In genomic region chr1:116740296-116740695, GRCh38 we compare ENCODE assay signal across 27 cellular contexts. TPM values are rescaled to one million over a fixed set of nuclear protein-coding genes. Genes with fewer than 3 reads are reported as not detected.
DNase-seq lines count a peak whose midpoint lies in the region; ATAC-seq, FAIRE-seq and TF ChIP-seq lines count a peak whose summit lies in the region.
"Had no signal": no experiment of that assay in that cellular context is flagged by ENCODE, and none has a peak within 500 bp of the region (broad histone marks: within the 10 kb centered on the region; RNA-seq: fewer than 3 reads in every experiment).

No MANE protein-coding gene starts in this region.

- H3K36me3 ChIP-seq in CD8-positive, alpha-beta T cell (ENCODE audit: insufficient read depth, low read length), result no peaks in the 10 kb centered on the region
- H3K36me3 ChIP-seq: brain microvascular endothelial cell, heart right ventricle, SJCRH30, spleen had no signal

- peak overlapping the region; percentile 98 for H3K27ac Mint-ChIP-seq in activated CD4-positive, alpha-beta T cell treated with anti-CD3 and anti-CD28 coated beads for 36 hours
- H3K27ac Mint-ChIP-seq in CD8-positive, alpha-beta T cell, result peak overlapping the region; percentile 96
- peak overlapping the region; percentile 100 for H3K27ac Mint-ChIP-seq in activated T-helper 2 cell treated with anti-CD3 and anti-CD28 coated beads, Interferon-gamma antibody, Interleukin-2, Interleukin-4, amounts not matched to agents 10 μg/mL and 5 μg/mL and 100 μg/mL, durations not matched to agents 14 hours and 24 hours and 36 hours
- H3K27ac Mint-ChIP-seq in naive thymus-derived CD8-positive, alpha-beta T cell, result peak overlapping the region; percentile 22 to 98 (median 90)

- no peak for DNase-seq in activated CD4-positive, alpha-beta T cell treated with anti-CD3 and anti-CD28 coated beads for 36 hours
- DNase-seq in activated CD4-positive, alpha-beta T cell treated with anti-CD3 and anti-CD28 coated beads for 1 hour, result no peak
- no peak for DNase-seq in CD8-positive, alpha-beta T cell
- DNase-seq in activated T-helper 2 cell treated with anti-CD3 and anti-CD28 coated beads, Interferon-gamma antibody, Interleukin-2, Interleukin-4, amounts not matched to agents 10 μg/mL and 5 μg/mL and 100 μg/mL, durations not matched to agents 14 hours and 24 hours and 36 hours (ENCODE audit: low spot score), result no peak
- no peak for DNase-seq in naive thymus-derived CD8-positive, alpha-beta T cell
- DNase-seq in HTR-8/SVneo (ENCODE audit: insufficient read length, low spot score) (no peak), right cardiac atrium (no peak), GM03348 (ENCODE audit: low spot score) (no peak)
- DNase-seq: brain microvascular endothelial cell; DMS153; GOT3; heart right ventricle; NCI-H1417; NCI-H510A treated with DMSO at 0.1 percent for 48 hours; NK-92 treated with Interleukin-12 subunit alpha and Interleukin-12 subunit beta, amount 100 ng/mL, for 24 hours; occipital lobe; retina; SJCRH30; spleen; stimulated activated CD4-positive, alpha-beta T cell treated with anti-CD3 and anti-CD28 coated beads, Interleukin-4, amount 100 ng/mL, for 24 hours; substantia nigra had no signal

- H3K4me1 Mint-ChIP-seq in activated CD4-positive, alpha-beta T cell treated with anti-CD3 and anti-CD28 coated beads for 36 hours, result peaks cover 56% of the 10 kb centered on the region
- peaks cover 44% of the 10 kb centered on the region for H3K4me1 Mint-ChIP-seq in CD8-positive, alpha-beta T cell (ENCODE audit: low read depth)
- H3K4me1 Mint-ChIP-seq in activated T-helper 2 cell treated with anti-CD3 and anti-CD28 coated beads, Interferon-gamma antibody, Interleukin-2, Interleukin-4, amounts not matched to agents 10 μg/mL and 5 μg/mL and 100 μg/mL, durations not matched to agents 14 hours and 24 hours and 36 hours (ENCODE audit: low read depth), result peaks cover 56% of the 10 kb centered on the region
- H3K4me1 Mint-ChIP-seq in naive thymus-derived CD8-positive, alpha-beta T cell, result peaks cover 30 to 48% (median 45%) of the 10 kb centered on the region in 4 donors

- peak overlapping the region; percentile 71 for H3K4me3 Mint-ChIP-seq in activated CD4-positive, alpha-beta T cell treated with anti-CD3 and anti-CD28 coated beads for 36 hours
- no peak overlapping the region for H3K4me3 Mint-ChIP-seq in CD8-positive, alpha-beta T cell
- peak overlapping the region; percentile 27 for H3K4me3 Mint-ChIP-seq in activated T-helper 2 cell treated with anti-CD3 and anti-CD28 coated beads, Interferon-gamma antibody, Interleukin-2, Interleukin-4, amounts not matched to agents 10 μg/mL and 5 μg/mL and 100 μg/mL, durations not matched to agents 14 hours and 24 hours and 36 hours (ENCODE audit: low read depth)
- peak overlapping the region in 9 of 10 donors; percentile 8 to 60 (median 18) for H3K4me3 Mint-ChIP-seq in naive thymus-derived CD8-positive, alpha-beta T cell

- 87% methylated on average over 6 of the region's 6 CpGs for WGBS in right cardiac atrium

- CTCF ChIA-PET in activated CD4-positive, alpha-beta T cell treated with anti-CD3 and anti-CD28 coated beads for 36 hours (lab: Charles Lee), result interaction anchor here (1.0 to 8.0 kb wide), 5 partner anchors 9 to 86 kb away, joined by 3 to 213 read pairs (median 27); partner anchors contain the start of gene CD2
- CTCF ChIA-PET in CD8-positive, alpha-beta T cell (lab: Charles Lee), result interaction anchor here (1.5 to 13.8 kb wide), 6 partner anchors 8 to 320 kb away, joined by 6 to 203 read pairs (median 49); partner anchors contain the start of gene TTF2

- no peaks in the 10 kb centered on the region for H3K27me3 ChIP-seq in CD8-positive, alpha-beta T cell (ENCODE audit: insufficient read depth, low read length)
- no peaks in the 10 kb centered on the region for H3K27me3 ChIP-seq in right cardiac atrium (ENCODE audit: control insufficient read depth, insufficient read depth)
- H3K27me3 ChIP-seq: brain microvascular endothelial cell, heart right ventricle, SJCRH30, spleen had no signal

- intact Hi-C loops in activated CD4-positive, alpha-beta T cell treated with anti-CD3 and anti-CD28 coated beads for 36 hours (cut with DNase I, micrococcal nuclease), result no loop called here
- intact Hi-C loops in CD8-positive, alpha-beta T cell (cut with DNase I, micrococcal nuclease), result no loop called here
- intact Hi-C loops in activated T-helper 2 cell treated with anti-CD3 and anti-CD28 coated beads, Interferon-gamma antibody, Interleukin-2, Interleukin-4, amounts not matched to agents 10 μg/mL and 5 μg/mL and 100 μg/mL, durations not matched to agents 14 hours and 24 hours and 36 hours (cut with micrococcal nuclease), result no loop called here
- intact Hi-C loops in right cardiac atrium (cut with DNase I), result loop anchor here in 1 of 4 donors (5.0 kb wide), 1 partner anchor 317 kb away; no protein-coding TSS in a partner anchor

- TF ChIP-seq CTCF in CD8-positive, alpha-beta T cell (IDR thresholded peaks at IDR 0.05), result no peak

- no peak for ATAC-seq in activated CD4-positive, alpha-beta T cell treated with anti-CD3 and anti-CD28 coated beads for 36 hours
- no peak for ATAC-seq in CD8-positive, alpha-beta T cell
- ATAC-seq in naive thymus-derived CD8-positive, alpha-beta T cell, result no peak
- ATAC-seq in right cardiac atrium, result no peak
- ATAC-seq: Panc1 had no signal

- H3K36me3 Mint-ChIP-seq in activated CD4-positive, alpha-beta T cell treated with anti-CD3 and anti-CD28 coated beads for 36 hours (ENCODE audit: low read depth), result peaks cover 32% of the 10 kb centered on the region
- peaks cover 22% of the 10 kb centered on the region for H3K36me3 Mint-ChIP-seq in CD8-positive, alpha-beta T cell
- H3K36me3 Mint-ChIP-seq in activated T-helper 2 cell treated with anti-CD3 and anti-CD28 coated beads, Interferon-gamma antibody, Interleukin-2, Interleukin-4, amounts not matched to agents 10 μg/mL and 5 μg/mL and 100 μg/mL, durations not matched to agents 14 hours and 24 hours and 36 hours (ENCODE audit: low read depth), result peaks cover 38% of the 10 kb centered on the region
- H3K36me3 Mint-ChIP-seq in naive thymus-derived CD8-positive, alpha-beta T cell, result peaks cover 0 to 28% (median 21%) of the 10 kb centered on the region in 3 donors

- no peak for FAIRE-seq in HTR-8/SVneo (lab: Jason Lieb, UNC)
- FAIRE-seq: colon, urothelium cell line had no signal

- no peak overlapping the region for H3K4me3 ChIP-seq in CD8-positive, alpha-beta T cell (ENCODE audit: low read depth, low read length)
- H3K4me3 ChIP-seq in right cardiac atrium (ENCODE audit: low read length), result no peak overlapping the region
- H3K4me3 ChIP-seq: heart right ventricle, SJCRH30, spleen had no signal

- H3K9me3 Mint-ChIP-seq in activated CD4-positive, alpha-beta T cell treated with anti-CD3 and anti-CD28 coated beads for 36 hours (ENCODE audit: low read depth), result peaks cover 37% of the 10 kb centered on the region
- peaks cover 24% of the 10 kb centered on the region for H3K9me3 Mint-ChIP-seq in CD8-positive, alpha-beta T cell
- peaks cover 36% of the 10 kb centered on the region for H3K9me3 Mint-ChIP-seq in activated T-helper 2 cell treated with anti-CD3 and anti-CD28 coated beads, Interferon-gamma antibody, Interleukin-2, Interleukin-4, amounts not matched to agents 10 μg/mL and 5 μg/mL and 100 μg/mL, durations not matched to agents 14 hours and 24 hours and 36 hours
- H3K9me3 Mint-ChIP-seq in naive thymus-derived CD8-positive, alpha-beta T cell, result peaks cover 0 to 46% (median 28%) of the 10 kb centered on the region in 9 donors

- H3K4me1 ChIP-seq in CD8-positive, alpha-beta T cell (ENCODE audit: insufficient read depth, low read length), result peaks cover 30% of the 10 kb centered on the region
- no peaks in the 10 kb centered on the region for H3K4me1 ChIP-seq in right cardiac atrium (ENCODE audit: control insufficient read depth, insufficient read depth, low read length)
- H3K4me1 ChIP-seq: SJCRH30 had no signal

- peaks cover 17% of the 10 kb centered on the region for H3K9me3 ChIP-seq in CD8-positive, alpha-beta T cell (ENCODE audit: low read length)
- peaks cover 3% of the 10 kb centered on the region for H3K9me3 ChIP-seq in right cardiac atrium (ENCODE audit: control insufficient read depth, low read length)

- no peak overlapping the region for H3K27ac ChIP-seq in CD8-positive, alpha-beta T cell (ENCODE audit: low read depth, low read length)
- no peak overlapping the region for H3K27ac ChIP-seq in right cardiac atrium (ENCODE audit: low read length)
- H3K27ac ChIP-seq: brain microvascular endothelial cell, C4-2B, HL-60, SJCRH30 had no signal

- H3K27me3 Mint-ChIP-seq in activated CD4-positive, alpha-beta T cell treated with anti-CD3 and anti-CD28 coated beads for 36 hours, result no peaks in the 10 kb centered on the region
- no peaks in the 10 kb centered on the region for H3K27me3 Mint-ChIP-seq in CD8-positive, alpha-beta T cell (ENCODE audit: low read depth)
- H3K27me3 Mint-ChIP-seq in activated T-helper 2 cell treated with anti-CD3 and anti-CD28 coated beads, Interferon-gamma antibody, Interleukin-2, Interleukin-4, amounts not matched to agents 10 μg/mL and 5 μg/mL and 100 μg/mL, durations not matched to agents 14 hours and 24 hours and 36 hours (ENCODE audit: low read depth), result no peaks in the 10 kb centered on the region
- no peaks in the 10 kb centered on the region for H3K27me3 Mint-ChIP-seq in naive thymus-derived CD8-positive, alpha-beta T cell

- POLR2A ChIA-PET in activated CD4-positive, alpha-beta T cell treated with anti-CD3 and anti-CD28 coated beads for 36 hours (lab: Charles Lee), result interaction anchor here (0.8 to 4.8 kb wide), 4 partner anchors 16 to 320 kb away, joined by 3 to 482 read pairs (median 71); partner anchors contain the start of genes CD2 and TTF2
- POLR2A ChIA-PET in CD8-positive, alpha-beta T cell (lab: Charles Lee), result interaction anchor here (0.6 to 5.3 kb wide), 2 partner anchors 25 to 563 kb away, joined by 3 to 130 read pairs; no protein-coding TSS in a partner anchor
- POLR2A ChIA-PET in naive thymus-derived CD8-positive, alpha-beta T cell (lab: Charles Lee), result interaction anchor here (0.7 to 8.9 kb wide), 4 partner anchors 13 to 314 kb away, joined by 3 to 140 read pairs (median 86); partner anchors contain the start of gene CD2

RNA-seq across cellular contexts. Expression of gene CD2, which starts 13.9 kb away (rescaled TPM):
- 100 to 1,000 TPM; 287 to 291 TPM for total RNA-seq in activated CD4-positive, alpha-beta T cell treated with anti-CD3 and anti-CD28 coated beads for 36 hours
- 100 to 1,000 TPM in 1 of 2 experiments, 10 to 100 TPM in 1; 97.8 to 102 TPM for total RNA-seq in CD8-positive, alpha-beta T cell
- 284 and 304 TPM in 2 replicates for total RNA-seq in activated T-helper 2 cell treated with anti-CD3 and anti-CD28 coated beads, Interferon-gamma antibody, Interleukin-2, Interleukin-4, amounts not matched to agents 10 μg/mL and 5 μg/mL and 100 μg/mL, durations not matched to agents 14 hours and 24 hours and 36 hours
- 100 to 1,000 TPM; 178 to 189 TPM for total RNA-seq in naive thymus-derived CD8-positive, alpha-beta T cell
- polyA plus RNA-seq in naive thymus-derived CD8-positive, alpha-beta T cell, result 100 to 1,000 TPM; 197 to 240 (median 222) TPM
- total RNA-seq in right cardiac atrium, result 1 to 10 TPM in 2 of 4 donors, under 1 TPM in 2; 0.92 to 2.6 (median 1.5) TPM
- 0.59 TPM for polyA plus RNA-seq in right cardiac atrium
- total RNA-seq: A172, occipital lobe, SJCRH30 had no signal

Comparison
In these comparisons a context has a peak if more than half of its experiments do, and no peak if none do; other contexts are left out.
1. RNA of gene CD2, which starts 13.9 kb away (total RNA-seq): 284 to 304 TPM in activated T-helper 2 cell treated with anti-CD3 and anti-CD28 coated beads, Interferon-gamma antibody, Interleukin-2, Interleukin-4, amounts not matched to agents 10 μg/mL and 5 μg/mL and 100 μg/mL, durations not matched to agents 14 hours and 24 hours and 36 hours, 287 to 291 TPM in activated CD4-positive, alpha-beta T cell treated with anti-CD3 and anti-CD28 coated beads for 36 hours, 178 to 189 TPM in naive thymus-derived CD8-positive, alpha-beta T cell and 97.8 to 102 TPM in CD8-positive, alpha-beta T cell; 0.92 to 2.6 TPM in right cardiac atrium; every median in the first group is over 10 times any median in the second.
2. Peak in every context shown above with its lines, with median percentiles within 50 percentile points of each other: H3K27ac Mint-ChIP-seq.